Comparison of ENCODE assay signal across 23 cellular contexts in the genomic region with DNA sequence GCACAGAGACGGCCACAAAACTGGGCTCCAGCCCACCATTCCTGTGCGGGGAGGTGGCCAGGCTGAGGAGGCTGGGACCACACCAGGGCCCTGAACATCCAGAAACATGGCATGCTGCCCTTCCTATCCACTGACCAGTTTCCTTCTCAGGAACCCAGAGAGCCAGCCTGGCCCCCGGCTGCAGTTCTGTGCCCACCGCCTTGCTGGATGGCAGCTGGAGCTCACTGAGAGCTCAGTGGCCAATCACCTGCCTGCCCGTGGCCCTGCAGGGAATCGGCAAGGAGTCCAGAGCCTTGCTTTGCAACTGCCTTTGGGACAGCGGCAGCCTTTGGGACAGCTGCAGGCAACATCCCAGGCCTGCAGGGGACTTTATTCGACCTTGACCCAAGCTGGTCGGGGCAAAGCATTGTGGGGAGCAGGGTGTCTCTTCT.
"Had no signal": no experiment of that assay in that cellular context is flagged by ENCODE, and none has a peak within 500 bp of the region (broad histone marks: within the 10 kb centered on the region; RNA-seq: fewer than 3 reads in every experiment).

No MANE protein-coding gene starts in this region.

- H3K4me1 Mint-ChIP-seq: activated CD4-positive, alpha-beta memory T cell treated with anti-CD3 and anti-CD28 coated beads, Interleukin-2, amount 10 ng/mL, durations not matched to agents 7 days and 5 days; activated CD4-positive, alpha-beta T cell treated with anti-CD3 and anti-CD28 coated beads for 36 hours had no signal

- H3K27ac ChIP-seq: ascending aorta, body of pancreas, SJCRH30, VCaP had no signal

- H3K4me1 ChIP-seq: ascending aorta, body of pancreas, SJCRH30 had no signal

- DNase-seq: activated CD4-positive, alpha-beta memory T cell treated with anti-CD3 and anti-CD28 coated beads, Interleukin-2, amount 10 ng/mL, durations not matched to agents 7 days and 5 days; activated CD4-positive, alpha-beta T cell treated with anti-CD3 and anti-CD28 coated beads for 36 hours; activated CD4-positive, alpha-beta T cell treated with anti-CD3 and anti-CD28 coated beads, Interleukin-2, amount 50 U/mL, for 1 hour; activated CD8-positive, alpha-beta memory T cell treated with anti-CD3 and anti-CD28 coated beads, Interleukin-2, amount 50 U/mL, for 48 hours; activated T-cell treated with anti-CD3 and anti-CD28 coated beads, Interleukin-2, amount 50 U/mL, for 1 hour; body of pancreas; central memory CD4-positive, alpha-beta T cell; MM.1S; NCI-H1105; NCI-H1436; NCI-H1694 treated with DMSO at 0.1 percent for 48 hours; NCI-H2029 treated with DMSO at 0.1 percent for 48 hours; NCI-H345; NCI-H510A; NCI-H526 treated with DMSO at 0.1 percent for 48 hours; NCI-H82; SJCRH30; SK-N-SH; T-helper 1 cell had no signal

- H3K9me2 ChIP-seq: SK-N-SH had no signal

- ATAC-seq: activated CD4-positive, alpha-beta T cell treated with anti-CD3 and anti-CD28 coated beads for 36 hours; body of pancreas had no signal

- H3K4me2 ChIP-seq: SK-N-SH had no signal

- H3K27me3 ChIP-seq: ascending aorta, body of pancreas, SJCRH30 had no signal

- H3K4me3 ChIP-seq: ascending aorta, body of pancreas, SJCRH30 had no signal

- H3K4me3 Mint-ChIP-seq: activated CD4-positive, alpha-beta memory T cell treated with anti-CD3 and anti-CD28 coated beads, Interleukin-2, amount 10 ng/mL, durations not matched to agents 7 days and 5 days; activated CD4-positive, alpha-beta T cell treated with anti-CD3 and anti-CD28 coated beads for 36 hours; activated naive CD4-positive, alpha-beta T cell treated with anti-CD3 and anti-CD28 coated beads, Interleukin-2, amount 50 U/mL, for 24 hours had no signal

- FAIRE-seq: bronchial epithelial cell had no signal

- H3K27ac Mint-ChIP-seq: activated CD4-positive, alpha-beta memory T cell treated with anti-CD3 and anti-CD28 coated beads, Interleukin-2, amount 10 ng/mL, durations not matched to agents 7 days and 5 days; activated CD4-positive, alpha-beta T cell treated with anti-CD3 and anti-CD28 coated beads for 36 hours; activated naive CD4-positive, alpha-beta T cell treated with anti-CD3 and anti-CD28 coated beads, Interleukin-2, amount 50 U/mL, for 24 hours had no signal

- H3K27me3 Mint-ChIP-seq: activated CD4-positive, alpha-beta memory T cell treated with anti-CD3 and anti-CD28 coated beads, Interleukin-2, amount 10 ng/mL, durations not matched to agents 7 days and 5 days; activated CD4-positive, alpha-beta T cell treated with anti-CD3 and anti-CD28 coated beads for 36 hours; activated naive CD4-positive, alpha-beta T cell treated with anti-CD3 and anti-CD28 coated beads, Interleukin-2, amount 50 U/mL, for 24 hours had no signal

- H3K36me3 Mint-ChIP-seq: activated naive CD4-positive, alpha-beta T cell treated with anti-CD3 and anti-CD28 coated beads, Interleukin-2, amount 50 U/mL, for 24 hours had no signal

- H3K9me3 ChIP-seq: ascending aorta, body of pancreas, SJCRH30, SK-N-SH had no signal

- H3K36me3 ChIP-seq: ascending aorta, SJCRH30 had no signal

- H3K9me3 Mint-ChIP-seq: activated CD4-positive, alpha-beta memory T cell treated with anti-CD3 and anti-CD28 coated beads, Interleukin-2, amount 10 ng/mL, durations not matched to agents 7 days and 5 days; activated naive CD4-positive, alpha-beta T cell treated with anti-CD3 and anti-CD28 coated beads, Interleukin-2, amount 50 U/mL, for 24 hours had no signal

- H3K9ac ChIP-seq: SK-N-SH had no signal
